21 cellular contexts compared by ENCODE assay signal in the genomic region with DNA sequence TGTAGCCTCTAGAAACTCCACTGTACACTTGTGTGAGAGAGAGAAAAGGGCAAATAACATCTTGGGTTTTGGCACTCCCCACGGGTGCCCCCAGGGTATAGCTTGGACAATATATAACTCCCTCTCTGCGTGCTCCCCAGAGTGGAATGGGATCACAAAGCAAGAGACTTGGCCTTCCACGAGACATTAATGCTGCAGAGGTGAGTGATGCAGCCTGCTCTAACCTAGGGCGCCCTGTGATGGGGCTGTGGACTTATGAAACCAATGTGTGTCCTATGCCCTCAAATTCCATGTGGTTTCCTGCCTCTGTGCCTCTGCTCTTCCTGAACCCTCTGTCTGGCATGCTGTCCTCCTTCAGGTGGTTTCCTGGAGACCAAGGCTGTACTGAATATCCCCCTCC. TPM values are rescaled to one million over a fixed set of nuclear protein-coding genes. Genes with fewer than 3 reads are reported as not detected.
A peak's percentile ranks its signal among the peaks of the same experiment; 100 is the strongest.
DNase-seq lines count a peak whose midpoint lies in the region; ATAC-seq and TF ChIP-seq lines count a peak whose summit lies in the region.
"Had no signal": no experiment of that assay in that cellular context is flagged by ENCODE, and none has a peak within 500 bp of the region (broad histone marks: within the 10 kb centered on the region; RNA-seq: fewer than 3 reads in every experiment).

No MANE protein-coding gene starts in this region.

- H3K27me3 Mint-ChIP-seq in activated naive CD4-positive, alpha-beta T cell treated with anti-CD3 and anti-CD28 coated beads, Interleukin-2, amount 10 ng/mL, durations not matched to agents 7 days and 5 days = no peaks in the 10 kb centered on the region
- H3K27me3 Mint-ChIP-seq in stimulated activated naive B cell treated with anti-CD40 and anti-IgM and Interleukin-4, amounts not matched to agents 10 μg/mL and 1 μg/mL and 100 μg/mL, for 72 hours = peaks cover 0 to 21% of the 10 kb centered on the region in 2 donors

- CTCF ChIA-PET in activated naive CD4-positive, alpha-beta T cell treated with anti-CD3 and anti-CD28 coated beads, Interleukin-2, amount 10 ng/mL, durations not matched to agents 7 days and 5 days (lab: Charles Lee) = no interaction called here

- peaks cover 25% of the 10 kb centered on the region for H3K36me3 Mint-ChIP-seq in activated naive CD4-positive, alpha-beta T cell treated with anti-CD3 and anti-CD28 coated beads, Interleukin-2, amount 10 ng/mL, durations not matched to agents 7 days and 5 days
- peaks cover 11 to 24% of the 10 kb centered on the region in 2 donors for H3K36me3 Mint-ChIP-seq in stimulated activated naive B cell treated with anti-CD40 and anti-IgM and Interleukin-4, amounts not matched to agents 10 μg/mL and 1 μg/mL and 100 μg/mL, for 72 hours

- no peak for TF ChIP-seq CTCF in fibroblast of mammary gland (conservative IDR thresholded peaks at IDR 0.05; ENCODE audit: control insufficient read depth, insufficient read depth, low read depth, low read length)

- peak overlapping the region; percentile 16 for H3K27ac Mint-ChIP-seq in activated naive CD4-positive, alpha-beta T cell treated with anti-CD3 and anti-CD28 coated beads, Interleukin-2, amount 10 ng/mL, durations not matched to agents 7 days and 5 days
- peak overlapping the region; percentile 83 for H3K27ac Mint-ChIP-seq in stimulated activated naive B cell treated with anti-CD40 and anti-IgM and Interleukin-4, amounts not matched to agents 10 μg/mL and 1 μg/mL and 100 μg/mL, for 72 hours

- DNase-seq in activated naive CD4-positive, alpha-beta T cell treated with anti-CD3 and anti-CD28 coated beads, Interleukin-2, amount 10 ng/mL, durations not matched to agents 7 days and 5 days = no peak
- DNase-seq in activated naive CD4-positive, alpha-beta T cell (lab: John Stamatoyannopoulos, UW) = no peak
- DNase-seq in RPMI7951 (ENCODE audit: low read depth) (peak; percentile 45), fibroblast of mammary gland (ENCODE audit: low read depth) (peak; percentile 19), NCI-H2171 (lab: John Stamatoyannopoulos, UW) (no peak), NCI-H1694 (lab: John Stamatoyannopoulos, UW) (no peak), COLO829 (ENCODE audit: low spot score) (no peak)
- no peak for DNase-seq in stimulated activated naive B cell treated with anti-CD40 and anti-IgM and Interleukin-4, amounts not matched to agents 10 μg/mL and 1 μg/mL and 100 μg/mL, for 72 hours
- DNase-seq: DMS79, H7, MM.1S, NCI-H1105, NCI-H2081 treated with DMSO at 0.1 percent for 48 hours, NCI-H510A, NCI-H774, RPMI8226, SHP77 treated with DMSO at 0.1 percent for 48 hours had no signal

- peaks cover 27% of the 10 kb centered on the region for H3K4me1 Mint-ChIP-seq in activated naive CD4-positive, alpha-beta T cell treated with anti-CD3 and anti-CD28 coated beads, Interleukin-2, amount 10 ng/mL, durations not matched to agents 7 days and 5 days
- H3K4me1 Mint-ChIP-seq in stimulated activated naive B cell treated with anti-CD40 and anti-IgM and Interleukin-4, amounts not matched to agents 10 μg/mL and 1 μg/mL and 100 μg/mL, for 72 hours = peaks cover 6 to 13% of the 10 kb centered on the region in 2 donors

- ATAC-seq in stimulated activated naive B cell treated with anti-CD40 and anti-IgM and Interleukin-4, amounts not matched to agents 10 μg/mL and 1 μg/mL and 100 μg/mL, for 72 hours (replicated peaks) = no peak

- no peak overlapping the region for H3K4me3 Mint-ChIP-seq in activated naive CD4-positive, alpha-beta T cell treated with anti-CD3 and anti-CD28 coated beads, Interleukin-2, amount 10 ng/mL, durations not matched to agents 7 days and 5 days
- H3K4me3 Mint-ChIP-seq in stimulated activated naive B cell treated with anti-CD40 and anti-IgM and Interleukin-4, amounts not matched to agents 10 μg/mL and 1 μg/mL and 100 μg/mL, for 72 hours = no peak overlapping the region

- H3K9me3 Mint-ChIP-seq in activated naive CD4-positive, alpha-beta T cell treated with anti-CD3 and anti-CD28 coated beads, Interleukin-2, amount 10 ng/mL, durations not matched to agents 7 days and 5 days = peaks cover 26% of the 10 kb centered on the region
- H3K9me3 Mint-ChIP-seq in stimulated activated naive B cell treated with anti-CD40 and anti-IgM and Interleukin-4, amounts not matched to agents 10 μg/mL and 1 μg/mL and 100 μg/mL, for 72 hours = peaks cover 8 to 20% of the 10 kb centered on the region in 2 donors

- H3K4me3 ChIP-seq in fibroblast of mammary gland (ENCODE audit: control insufficient read depth, low read depth, low read length) = no peak overlapping the region
- H3K4me3 ChIP-seq: BLaER1 had no signal

RNA-seq across cellular contexts. Expression of a gene that starts 22.0 kb away (rescaled TPM):
- total RNA-seq in RPMI7951 (2014; rRNA removed; shearing (Covaris generic)) = under 0.01 TPM in 1 of 2 replicates, not detected in the other
- total RNA-seq: A172, G401, OCI-LY7 had no signal

Comparison
In these comparisons a context has a peak if more than half of its experiments do, and no peak if none do; other contexts are left out.
1. DNase-seq: peak in RPMI7951 (single experiment) and fibroblast of mammary gland (single experiment); none in activated naive CD4-positive, alpha-beta T cell treated with anti-CD3 and anti-CD28 coated beads, Interleukin-2, amount 10 ng/mL, durations not matched to agents 7 days and 5 days (single experiment), activated naive CD4-positive, alpha-beta T cell (0 of 4), stimulated activated naive B cell treated with anti-CD40 and anti-IgM and Interleukin-4, amounts not matched to agents 10 μg/mL and 1 μg/mL and 100 μg/mL, for 72 hours (single experiment), NCI-H2171 (single experiment), NCI-H1694 (single experiment) and COLO829 (single experiment).